Comparison of ENCODE assay signal across 1 cellular context in genomic region chr15:70636540-70637165, GRCh38.
TF ChIP-seq lines count a peak whose summit lies in the region.

No MANE protein-coding gene starts in this region.

TF ChIP-seq in GM23338, 12 proteins besides CTCF, POLR2A, EP300 and RAD21 (continued from another document):
- TF ChIP-seq, protein P1, sequence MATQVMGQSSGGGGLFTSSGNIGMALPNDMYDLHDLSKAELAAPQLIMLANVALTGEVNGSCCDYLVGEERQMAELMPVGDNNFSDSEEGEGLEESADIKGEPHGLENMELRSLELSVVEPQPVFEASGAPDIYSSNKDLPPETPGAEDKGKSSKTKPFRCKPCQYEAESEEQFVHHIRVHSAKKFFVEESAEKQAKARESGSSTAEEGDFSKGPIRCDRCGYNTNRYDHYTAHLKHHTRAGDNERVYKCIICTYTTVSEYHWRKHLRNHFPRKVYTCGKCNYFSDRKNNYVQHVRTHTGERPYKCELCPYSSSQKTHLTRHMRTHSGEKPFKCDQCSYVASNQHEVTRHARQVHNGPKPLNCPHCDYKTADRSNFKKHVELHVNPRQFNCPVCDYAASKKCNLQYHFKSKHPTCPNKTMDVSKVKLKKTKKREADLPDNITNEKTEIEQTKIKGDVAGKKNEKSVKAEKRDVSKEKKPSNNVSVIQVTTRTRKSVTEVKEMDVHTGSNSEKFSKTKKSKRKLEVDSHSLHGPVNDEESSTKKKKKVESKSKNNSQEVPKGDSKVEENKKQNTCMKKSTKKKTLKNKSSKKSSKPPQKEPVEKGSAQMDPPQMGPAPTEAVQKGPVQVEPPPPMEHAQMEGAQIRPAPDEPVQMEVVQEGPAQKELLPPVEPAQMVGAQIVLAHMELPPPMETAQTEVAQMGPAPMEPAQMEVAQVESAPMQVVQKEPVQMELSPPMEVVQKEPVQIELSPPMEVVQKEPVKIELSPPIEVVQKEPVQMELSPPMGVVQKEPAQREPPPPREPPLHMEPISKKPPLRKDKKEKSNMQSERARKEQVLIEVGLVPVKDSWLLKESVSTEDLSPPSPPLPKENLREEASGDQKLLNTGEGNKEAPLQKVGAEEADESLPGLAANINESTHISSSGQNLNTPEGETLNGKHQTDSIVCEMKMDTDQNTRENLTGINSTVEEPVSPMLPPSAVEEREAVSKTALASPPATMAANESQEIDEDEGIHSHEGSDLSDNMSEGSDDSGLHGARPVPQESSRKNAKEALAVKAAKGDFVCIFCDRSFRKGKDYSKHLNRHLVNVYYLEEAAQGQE (IDR thresholded peaks at IDR 0.05; ENCODE audit: unreplicated experiment) = no peak
